8 cellular contexts compared by ENCODE assay signal in the genomic region with DNA sequence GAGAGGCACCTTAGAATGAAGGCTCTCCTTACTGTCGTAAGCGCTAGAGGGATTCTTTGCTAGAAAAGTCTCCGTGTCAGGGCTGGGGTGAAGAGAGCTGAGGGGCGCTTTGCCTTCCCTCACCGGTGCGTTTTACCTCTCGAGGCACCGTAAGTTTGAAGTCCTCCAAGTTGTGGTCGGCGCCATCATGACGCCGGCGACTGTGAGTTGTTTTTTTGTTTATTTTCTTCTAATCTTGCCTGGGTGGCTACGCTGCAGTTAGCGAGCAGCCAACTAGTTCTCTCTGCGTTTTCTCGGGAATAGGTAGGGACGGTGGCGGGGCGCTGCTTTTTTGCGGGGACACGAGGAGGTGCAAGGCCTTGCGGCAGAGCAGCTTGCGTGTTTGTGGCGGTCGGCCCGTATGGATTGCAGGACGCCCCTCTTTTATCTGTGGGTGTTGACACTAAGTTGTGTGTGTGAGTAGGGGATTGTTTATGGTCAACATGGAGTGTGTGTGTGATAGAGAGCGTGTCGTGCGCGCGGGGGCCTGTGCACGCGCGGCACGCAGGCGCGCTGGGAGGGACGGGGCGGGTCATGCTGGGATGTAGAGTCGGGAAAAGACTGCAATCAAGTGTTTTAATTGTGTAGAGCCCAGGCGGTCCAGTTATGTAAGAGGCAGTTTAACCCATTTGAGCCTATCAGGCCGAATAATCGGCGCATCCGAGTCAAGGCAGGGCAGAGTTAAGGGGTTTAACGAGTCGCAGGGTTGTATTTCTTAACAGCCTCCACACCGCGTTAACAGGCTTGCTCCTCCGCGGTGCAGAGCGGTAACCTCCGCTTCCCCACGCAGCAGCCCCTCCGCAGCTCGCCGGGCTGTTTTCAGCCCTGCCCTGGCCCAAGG. TPM values are rescaled to one million over a fixed set of nuclear protein-coding genes. Genes with fewer than 3 reads are reported as not detected.
DNase-seq lines count a peak whose midpoint lies in the region; ATAC-seq, FAIRE-seq and TF ChIP-seq lines count a peak whose summit lies in the region.

No MANE protein-coding gene starts in this region.

- DNase-seq in COR-L47 (lab: John Stamatoyannopoulos, UW) (peak; percentile 86), NCI-H1092 (lab: John Stamatoyannopoulos, UW) (peak; percentile 49), SK-N-SH (peak; percentile 73), coronary artery (ENCODE audit: low spot score) (peak; percentile 82), kidney epithelial cell (ENCODE audit: low read depth) (no peak), small intestine (peak; percentile 15)

- peak; percentile 19 for ATAC-seq in GM21717 (IDR thresholded peaks at IDR 0.05; ENCODE audit: unreplicated experiment)
- no peak for ATAC-seq in GM19324 (IDR thresholded peaks at IDR 0.05; ENCODE audit: low FRiP score, unreplicated experiment)

- H3K27me3 ChIP-seq in SK-N-SH (ENCODE audit: insufficient read depth) = no peaks in the 10 kb centered on the region
- H3K27me3 ChIP-seq in kidney epithelial cell (ENCODE audit: control insufficient read depth, insufficient read depth, low read length) = no peaks in the 10 kb centered on the region
- H3K27me3 ChIP-seq in small intestine (ENCODE audit: control insufficient read depth in 2 of 2, insufficient read depth in 2 of 2, low read length in 2 of 2) = peaks cover 0 to 2% of the 10 kb centered on the region in 2 donors

- peak overlapping the region; percentile 94 for H3K4me2 ChIP-seq in SK-N-SH

- FAIRE-seq in small intestine (lab: Jason Lieb, UNC) = no peak

- 1% methylated on average over 47 of the region's 59 CpGs for WGBS in SK-N-SH (ENCODE audit: low lambda C conversion rate)
- WGBS in small intestine, 3 donors = 1 to 2% (median 1%) methylated on average over 59 of the region's 59 CpGs

- H3K4me1 ChIP-seq in SK-N-SH (ENCODE audit: control insufficient read depth in 1 of 2, insufficient read depth in 2 of 2, low read depth in 1 of 2, low read length in 1 of 2) = peaks cover 5 to 9% of the 10 kb centered on the region in 2 experiments
- no peaks in the 10 kb centered on the region for H3K4me1 ChIP-seq in small intestine (ENCODE audit: control insufficient read depth in 2 of 2, insufficient read depth in 1 of 2, low read depth in 1 of 2, low read length in 1 of 2)

- no peaks in the 10 kb centered on the region for H3K9me2 ChIP-seq in SK-N-SH

- no peak for TF ChIP-seq EP300 in SK-N-SH (IDR thresholded peaks at IDR 0.05; ENCODE audit: borderline replicate concordance in 1 of 2, low read depth in 1 of 2, low read length in 1 of 2)

- peak overlapping the region; percentile 65 to 91 for H3K4me3 ChIP-seq in SK-N-SH (ENCODE audit: low read depth in 2 of 2, low read length in 1 of 2)
- peak overlapping the region; percentile 78 for H3K4me3 ChIP-seq in coronary artery
- peak overlapping the region; percentile 76 for H3K4me3 ChIP-seq in kidney epithelial cell (ENCODE audit: low read depth, low read length)
- H3K4me3 ChIP-seq in small intestine (ENCODE audit: low read depth in 1 of 2, low read length in 2 of 2) = peak overlapping the region; percentile 51 to 64

- no peak for TF ChIP-seq RAD21 in SK-N-SH (IDR thresholded peaks at IDR 0.05; ENCODE audit: low read length)

- peak overlapping the region; percentile 97 for H3K9ac ChIP-seq in SK-N-SH

- H3K36me3 ChIP-seq in SK-N-SH (replicated peaks in 1 of 2; ENCODE audit: control insufficient read depth in 1 of 2, insufficient read depth in 2 of 2, low read length in 1 of 2) (no peaks in the 10 kb centered on the region), kidney epithelial cell (ENCODE audit: control insufficient read depth, insufficient read depth, low read length) (no peaks in the 10 kb centered on the region), small intestine (ENCODE audit: control insufficient read depth in 2 of 2, insufficient read depth in 2 of 2, low read length in 2 of 2) (no peaks in the 10 kb centered on the region)

- CTCF ChIA-PET in SK-N-SH (lab: Yijun Ruan, JAX) = interaction anchor here (0.7 to 2.5 kb wide), 10 partner anchors 13 to 1391 kb away, joined by 3 to 7 read pairs (median 4); no protein-coding TSS in a partner anchor

- POLR2A ChIA-PET in SK-N-SH (lab: Yijun Ruan, JAX) = no interaction called here

- peak overlapping the region; percentile 99 for H2AFZ ChIP-seq in SK-N-SH (ENCODE audit: low read depth)

- no peak for TF ChIP-seq CTCF in SK-N-SH (IDR thresholded peaks at IDR 0.05)
- TF ChIP-seq CTCF in coronary artery (IDR thresholded peaks at IDR 0.05) = no peak
- no peak for TF ChIP-seq CTCF in kidney epithelial cell (IDR thresholded peaks at IDR 0.05; ENCODE audit: insufficient read depth, low read length, poor library complexity, severe bottlenecking)

- H3K9me3 ChIP-seq in SK-N-SH (no peaks in the 10 kb centered on the region), small intestine (ENCODE audit: control insufficient read depth, low read depth) (no peaks in the 10 kb centered on the region)

- H4K20me1 ChIP-seq in SK-N-SH (ENCODE audit: insufficient read depth) = no peaks in the 10 kb centered on the region

- H3K27ac ChIP-seq in SK-N-SH (ENCODE audit: low read depth in 2 of 2, low read length in 1 of 2) (peak overlapping the region; percentile 95 to 96), coronary artery (peak overlapping the region; percentile 64 to 93), small intestine (ENCODE audit: low read depth in 1 of 2, low read length in 1 of 2) (peak overlapping the region in 1 of 2 donors; percentile 90)

- peaks cover 32% of the 10 kb centered on the region for H3F3A ChIP-seq in SK-N-SH (replicated peaks; ENCODE audit: insufficient read depth)

- no peaks in the 10 kb centered on the region; the same call in 1 of the 2 replicates for H3K79me2 ChIP-seq in SK-N-SH (ENCODE audit: insufficient read depth)

TF ChIP-seq in SK-N-SH, 30 proteins besides CTCF, POLR2A, EP300 and RAD21:
- TF ChIP-seq RCOR1 (IDR thresholded peaks at IDR 0.05; ENCODE audit: low read length) (no peak), RFX5 (IDR thresholded peaks at IDR 0.05; ENCODE audit: low read length) (no peak), FOSL2 (IDR thresholded peaks at IDR 0.05; ENCODE audit: borderline replicate concordance, low read depth) (no peak), TEAD4 (IDR thresholded peaks at IDR 0.05; ENCODE audit: borderline replicate concordance, insufficient read depth) (no peak), NRF1 (IDR thresholded peaks at IDR 0.05; ENCODE audit: low read depth, low read length) (peak; percentile 74), TCF12 (IDR thresholded peaks at IDR 0.05) (no peak), YY1 (IDR thresholded peaks at IDR 0.05; ENCODE audit: low read depth) (peak; percentile 66; the same call in 1 of the 2 replicates), POLR2AphosphoS5 (IDR thresholded peaks at IDR 0.05; ENCODE audit: low read depth, low read length) (peak; percentile 43; the same call in 1 of the 2 replicates), MXI1 (IDR thresholded peaks at IDR 0.05; ENCODE audit: low read depth, low read length) (peak; percentile 80), CHD2 (IDR thresholded peaks at IDR 0.05; ENCODE audit: low read length, partially characterized antibody) (no peak), TAF1 (IDR thresholded peaks at IDR 0.05; ENCODE audit: borderline replicate concordance, low read depth, low read length) (peak; percentile 44; the same call in 1 of the 2 replicates), ELF1 (IDR thresholded peaks at IDR 0.05) (no peak), SIN3A (IDR thresholded peaks at IDR 0.05; ENCODE audit: borderline replicate concordance, low read depth, low read length) (0 out of 2 replicates have a peak, but pooled peaks have one; percentile 16), JUND (IDR thresholded peaks at IDR 0.05) (no peak), GATA2 (CRISPR knock-in tag; IDR thresholded peaks at IDR 0.05) (no peak)
- TF ChIP-seq, protein P1, sequence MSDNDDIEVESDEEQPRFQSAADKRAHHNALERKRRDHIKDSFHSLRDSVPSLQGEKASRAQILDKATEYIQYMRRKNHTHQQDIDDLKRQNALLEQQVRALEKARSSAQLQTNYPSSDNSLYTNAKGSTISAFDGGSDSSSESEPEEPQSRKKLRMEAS (IDR thresholded peaks at IDR 0.05; ENCODE audit: low read depth) = peak; percentile 53
- TF ChIP-seq, protein P2, sequence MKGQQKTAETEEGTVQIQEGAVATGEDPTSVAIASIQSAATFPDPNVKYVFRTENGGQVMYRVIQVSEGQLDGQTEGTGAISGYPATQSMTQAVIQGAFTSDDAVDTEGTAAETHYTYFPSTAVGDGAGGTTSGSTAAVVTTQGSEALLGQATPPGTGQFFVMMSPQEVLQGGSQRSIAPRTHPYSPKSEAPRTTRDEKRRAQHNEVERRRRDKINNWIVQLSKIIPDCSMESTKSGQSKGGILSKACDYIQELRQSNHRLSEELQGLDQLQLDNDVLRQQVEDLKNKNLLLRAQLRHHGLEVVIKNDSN (IDR thresholded peaks at IDR 0.05; ENCODE audit: borderline replicate concordance, low read depth) = no peak
- TF ChIP-seq, protein P3, sequence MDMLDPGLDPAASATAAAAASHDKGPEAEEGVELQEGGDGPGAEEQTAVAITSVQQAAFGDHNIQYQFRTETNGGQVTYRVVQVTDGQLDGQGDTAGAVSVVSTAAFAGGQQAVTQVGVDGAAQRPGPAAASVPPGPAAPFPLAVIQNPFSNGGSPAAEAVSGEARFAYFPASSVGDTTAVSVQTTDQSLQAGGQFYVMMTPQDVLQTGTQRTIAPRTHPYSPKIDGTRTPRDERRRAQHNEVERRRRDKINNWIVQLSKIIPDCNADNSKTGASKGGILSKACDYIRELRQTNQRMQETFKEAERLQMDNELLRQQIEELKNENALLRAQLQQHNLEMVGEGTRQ (IDR thresholded peaks at IDR 0.05; ENCODE audit: borderline replicate concordance, low read depth, low read length) = no peak
- TF ChIP-seq, protein P4, sequence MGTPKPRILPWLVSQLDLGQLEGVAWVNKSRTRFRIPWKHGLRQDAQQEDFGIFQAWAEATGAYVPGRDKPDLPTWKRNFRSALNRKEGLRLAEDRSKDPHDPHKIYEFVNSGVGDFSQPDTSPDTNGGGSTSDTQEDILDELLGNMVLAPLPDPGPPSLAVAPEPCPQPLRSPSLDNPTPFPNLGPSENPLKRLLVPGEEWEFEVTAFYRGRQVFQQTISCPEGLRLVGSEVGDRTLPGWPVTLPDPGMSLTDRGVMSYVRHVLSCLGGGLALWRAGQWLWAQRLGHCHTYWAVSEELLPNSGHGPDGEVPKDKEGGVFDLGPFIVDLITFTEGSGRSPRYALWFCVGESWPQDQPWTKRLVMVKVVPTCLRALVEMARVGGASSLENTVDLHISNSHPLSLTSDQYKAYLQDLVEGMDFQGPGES (IDR thresholded peaks at IDR 0.05; ENCODE audit: low read depth, low read length) = no peak

RNA-seq across cellular contexts. Expression of a gene that starts 1.1 kb away (rescaled TPM):
- polyA plus RNA-seq in SK-N-SH (2012; rRNA removed) = 0.21 TPM in 2 replicates
- polyA plus RNA-seq in SK-N-SH (2012; cell fraction: cytosol; rRNA removed) = 0.36 and 0.39 TPM in 2 replicates
- 0.14 and 0.33 TPM in 2 replicates for polyA plus RNA-seq in SK-N-SH (2012; cell fraction: nucleus; rRNA removed)
- total RNA-seq in kidney epithelial cell = 4.0 and 4.9 TPM in 2 replicates
- 1 to 10 TPM in 1 of 3 donors, under 1 TPM in 1, not detected in 1; 0.27 to 5.4 TPM for polyA plus RNA-seq in small intestine
